8 cellular contexts compared by ENCODE assay signal in genomic region chr19:37217855-37218591, GRCh38. TPM values are rescaled to one million over a fixed set of nuclear protein-coding genes. Genes with fewer than 3 reads are reported as not detected.
DNase-seq lines count a peak whose midpoint lies in the region; ATAC-seq and TF ChIP-seq lines count a peak whose summit lies in the region.

ZNF383 (plus strand) TSS chr19:37218214; CDS start chr19:37230454, 12,240 bp downstream.

- no peak within 1 kb of the TSS for H2AFZ ChIP-seq in OCI-LY1 (ENCODE audit: low read length)

- H3K27me3 Mint-ChIP-seq in Calu3 (ENCODE audit: unreplicated experiment), result no peaks in the 10 kb centered on the region

- H3K9ac ChIP-seq in HUES6 (ENCODE audit: low read length) (peak within 1 kb of the TSS; percentile 89), OCI-LY1 (ENCODE audit: low read length) (peak within 1 kb of the TSS; percentile 96)

- TF ChIP-seq CTCF in Calu3 (IDR thresholded peaks at IDR 0.05; ENCODE audit: unreplicated experiment) (no peak), OCI-LY1 (IDR thresholded peaks at IDR 0.05; ENCODE audit: low read length) (no peak), epithelial cell of proximal tubule (conservative IDR thresholded peaks at IDR 0.05; ENCODE audit: low read depth, low read length) (no peak)

- CTCF ChIA-PET in Calu3 (lab: Charles Lee), result no interaction called here

- H3K4me3 ChIP-seq in HUES6 (ENCODE audit: low read depth, low read length) (peak within 1 kb of the TSS; percentile 93), OCI-LY1 (ENCODE audit: low read depth, low read length, poor library complexity, severe bottlenecking) (peak within 1 kb of the TSS; percentile 95), epithelial cell of proximal tubule (ENCODE audit: low read depth, low read length) (peak within 1 kb of the TSS; percentile 85)

- no peaks in the 10 kb centered on the region for H3K9me3 ChIP-seq in HUES6 (ENCODE audit: control insufficient read depth, insufficient read depth, low read depth, low read length)
- H3K9me3 ChIP-seq in OCI-LY1 (ENCODE audit: low read length), result peaks cover 11% of the 10 kb centered on the region

- peak within 1 kb of the TSS; percentile 91 for H3K4me2 ChIP-seq in OCI-LY1 (ENCODE audit: low read length)

- peaks cover 19% of the 10 kb centered on the region for H3K79me2 ChIP-seq in OCI-LY1 (ENCODE audit: insufficient read depth, low read length)

- H4K20me1 ChIP-seq in OCI-LY1 (ENCODE audit: insufficient read depth, low read length), result no peaks in the 10 kb centered on the region

- peak; percentile 90 for ATAC-seq in GM21447 (IDR thresholded peaks at IDR 0.05; ENCODE audit: unreplicated experiment)

- no TSS peak for BruUV-seq in Calu3 (replicated peaks; lab: Mats Ljungman, UMichigan)

- intact Hi-C loops in Calu3 (cut with micrococcal nuclease; ENCODE audit: unreplicated experiment), result no loop called here

- peaks cover 11% of the 10 kb centered on the region for H3K9me3 Mint-ChIP-seq in Calu3 (ENCODE audit: low read depth, unreplicated experiment)

- H3K36me3 ChIP-seq in HUES6 (ENCODE audit: control insufficient read depth, insufficient read depth, low read length) (0 out of 2 replicates have a peak, but pooled peaks cover 2% of the 10 kb centered on the region), OCI-LY1 (ENCODE audit: insufficient read depth, low read length) (peaks cover 37% of the 10 kb centered on the region)

- DNase-seq in Calu3, result peak; percentile 94
- peak; percentile 81 for DNase-seq in activated T-cell treated with anti-CD3 and anti-CD28 coated beads for 24 hours (ENCODE audit: low read depth)
- peak; percentile 47 for DNase-seq in epithelial cell of proximal tubule (ENCODE audit: low read depth)
- DNase-seq in mucosa of gallbladder (ENCODE audit: low spot score), result peak; percentile 87
- DNase-seq in stimulated activated CD8-positive, alpha-beta memory T cell treated with anti-CD3 and anti-CD28 coated beads, Interleukin-4, amount 100 ng/mL, for 24 hours (ENCODE audit: low read depth), result peak; percentile 74

- peak within 1 kb of the TSS; percentile 89 for H3K4me3 Mint-ChIP-seq in Calu3 (ENCODE audit: low read depth, unreplicated experiment)

- H3K27ac ChIP-seq in HUES6 (ENCODE audit: low read depth, low read length) (peak within 1 kb of the TSS; percentile 89), OCI-LY1 (ENCODE audit: low read depth, low read length, poor library complexity, severe bottlenecking) (peak within 1 kb of the TSS; percentile 77)

- H3K4me1 ChIP-seq in HUES6 (ENCODE audit: control insufficient read depth, insufficient read depth, low read length) (peaks cover 5% of the 10 kb centered on the region; the same call in 1 of the 2 replicates), OCI-LY1 (ENCODE audit: insufficient read depth, low read length, severe bottlenecking) (peaks cover 9% of the 10 kb centered on the region)

- H3K4me1 Mint-ChIP-seq in Calu3 (ENCODE audit: low read depth, unreplicated experiment), result peaks cover 19% of the 10 kb centered on the region

- H3K27me3 ChIP-seq in HUES6 (ENCODE audit: control insufficient read depth, insufficient read depth, low read length) (no peaks in the 10 kb centered on the region), OCI-LY1 (ENCODE audit: insufficient read depth, low read length) (no peaks in the 10 kb centered on the region)

- no peaks in the 10 kb centered on the region for H3F3A ChIP-seq in OCI-LY1 (ENCODE audit: insufficient read depth, low read length)

- H3K9me2 ChIP-seq in OCI-LY1 (ENCODE audit: low read depth, low read length), result no peaks in the 10 kb centered on the region

- H3K36me3 Mint-ChIP-seq in Calu3 (ENCODE audit: insufficient read depth, unreplicated experiment), result peaks cover 17% of the 10 kb centered on the region

- H3K27ac Mint-ChIP-seq in Calu3 (ENCODE audit: unreplicated experiment), result peak within 1 kb of the TSS; percentile 74

RNA-seq across cellular contexts. Expression of gene ZNF383, which starts in this region (rescaled TPM):
- total RNA-seq in Calu3 (2022) (7.1 and 8.4 TPM in 2 replicates), epithelial cell of proximal tubule (1.9 and 3.2 TPM in 2 replicates), mucosa of gallbladder (10.4 TPM)

Comparison
In these comparisons a context has a peak if more than half of its experiments do, and no peak if none do; other contexts are left out.
1. Peak in every context shown above with its lines: DNase-seq, ATAC-seq, H3K4me3 ChIP-seq and H3K27ac ChIP-seq.